ENCODE assay signal across 10 cellular contexts in the genomic region with DNA sequence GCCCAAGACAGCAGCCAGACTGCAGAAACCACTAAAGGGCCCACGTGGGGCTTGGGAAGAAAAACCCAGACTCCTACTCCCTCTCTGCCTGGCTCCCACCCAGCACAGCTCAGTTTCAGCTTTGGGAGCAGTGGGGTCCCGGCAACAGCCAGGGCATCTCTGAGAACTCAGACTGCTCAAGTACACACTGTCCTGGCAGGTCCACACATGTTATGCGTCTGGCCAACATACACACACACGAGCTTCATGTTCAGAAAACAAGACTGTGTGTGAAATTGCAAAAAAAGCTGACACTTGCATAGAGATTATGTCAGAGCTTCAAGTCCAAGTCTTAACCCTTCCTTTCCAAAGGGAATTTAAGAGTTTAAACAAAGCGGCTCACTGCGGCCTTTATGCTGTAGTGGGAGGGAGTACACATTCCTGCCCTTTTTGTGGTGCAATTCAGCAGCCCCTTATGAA.
A peak's percentile ranks its signal among the peaks of the same experiment; 100 is the strongest.
DNase-seq lines count a peak whose midpoint lies in the region; ATAC-seq, FAIRE-seq and TF ChIP-seq lines count a peak whose summit lies in the region.
"Had no signal": no experiment of that assay in that cellular context is flagged by ENCODE, and none has a peak within 500 bp of the region (broad histone marks: within the 10 kb centered on the region; RNA-seq: fewer than 3 reads in every experiment).

No MANE protein-coding gene starts in this region.

- ATAC-seq in left cardiac atrium = peak; percentile 84 to 89
- ATAC-seq in omental fat pad (ENCODE audit: low FRiP score) = peak; percentile 70
- no peak for ATAC-seq in HG03354 (IDR thresholded peaks at IDR 0.05; ENCODE audit: poor library complexity, severe bottlenecking, unreplicated experiment)
- ATAC-seq in HG03521 (IDR thresholded peaks at IDR 0.05; ENCODE audit: unreplicated experiment) = no peak

- H3K36me3 ChIP-seq in bronchial epithelial cell (ENCODE audit: control insufficient read depth, insufficient read depth, low read length) (peaks cover 16% of the 10 kb centered on the region), vagina (peaks cover 0 to 14% of the 10 kb centered on the region in 2 donors)

- peak overlapping the region; percentile 68 for H3K27ac ChIP-seq in vagina

- no peaks in the 10 kb centered on the region for H3K27me3 ChIP-seq in bronchial epithelial cell (ENCODE audit: control insufficient read depth, insufficient read depth, low read length)
- no peaks in the 10 kb centered on the region for H3K27me3 ChIP-seq in vagina

- H3K4me3 ChIP-seq in bronchial epithelial cell (ENCODE audit: low read depth, low read length) = no peak overlapping the region
- no peak overlapping the region for H3K4me3 ChIP-seq in vagina

- peak; percentile 88 for DNase-seq in bronchial epithelial cell (ENCODE audit: low read depth)
- DNase-seq in left cardiac atrium = peak; percentile 78
- DNase-seq in omental fat pad (ENCODE audit: low spot score) = no peak
- DNase-seq in vagina (ENCODE audit: extremely low spot score in 2 of 2) = peak in 1 of 2 donors; percentile 97
- DNase-seq in DMS114 treated with DMSO at 0.1 percent for 48 hours (lab: John Stamatoyannopoulos, UW; ENCODE audit: unreplicated experiment) = no peak
- DNase-seq: activated CD4-positive, alpha-beta T cell treated with anti-CD3 and anti-CD28 coated beads, Interleukin-2, amount 50 U/mL, for 1 hour; activated naive CD8-positive, alpha-beta T cell treated with anti-CD3 and anti-CD28 coated beads for 36 hours; SHP77 had no signal

- TF ChIP-seq POLR2A in vagina (IDR thresholded peaks at IDR 0.05) = no peak

- peaks cover 36% of the 10 kb centered on the region for H3K4me1 ChIP-seq in vagina

- no peak for FAIRE-seq in bronchial epithelial cell (lab: Jason Lieb, UNC)

- no peaks in the 10 kb centered on the region for H3K9me3 ChIP-seq in vagina

- TF ChIP-seq CTCF in bronchial epithelial cell (IDR thresholded peaks at IDR 0.05; ENCODE audit: insufficient read depth, low read length, severe bottlenecking) = no peak
- no peak for TF ChIP-seq CTCF in omental fat pad (IDR thresholded peaks at IDR 0.05)
- no peak for TF ChIP-seq CTCF in vagina (IDR thresholded peaks at IDR 0.05)

- intact Hi-C loops in left cardiac atrium (cut with DNase I) = no loop called here
- intact Hi-C loops in vagina (cut with DNase I) = no loop called here

Comparison
In these comparisons a context has a peak if more than half of its experiments do, and no peak if none do; other contexts are left out.
1. DNase-seq: peak in bronchial epithelial cell (single experiment) and left cardiac atrium (single experiment); none in omental fat pad (single experiment) and DMS114 treated with DMSO at 0.1 percent for 48 hours (single experiment).
2. ATAC-seq: peak in left cardiac atrium (2 of 2) and omental fat pad (single experiment); none in HG03354 (single experiment) and HG03521 (single experiment).